1 cellular context compared by ENCODE assay signal in the genomic region with DNA sequence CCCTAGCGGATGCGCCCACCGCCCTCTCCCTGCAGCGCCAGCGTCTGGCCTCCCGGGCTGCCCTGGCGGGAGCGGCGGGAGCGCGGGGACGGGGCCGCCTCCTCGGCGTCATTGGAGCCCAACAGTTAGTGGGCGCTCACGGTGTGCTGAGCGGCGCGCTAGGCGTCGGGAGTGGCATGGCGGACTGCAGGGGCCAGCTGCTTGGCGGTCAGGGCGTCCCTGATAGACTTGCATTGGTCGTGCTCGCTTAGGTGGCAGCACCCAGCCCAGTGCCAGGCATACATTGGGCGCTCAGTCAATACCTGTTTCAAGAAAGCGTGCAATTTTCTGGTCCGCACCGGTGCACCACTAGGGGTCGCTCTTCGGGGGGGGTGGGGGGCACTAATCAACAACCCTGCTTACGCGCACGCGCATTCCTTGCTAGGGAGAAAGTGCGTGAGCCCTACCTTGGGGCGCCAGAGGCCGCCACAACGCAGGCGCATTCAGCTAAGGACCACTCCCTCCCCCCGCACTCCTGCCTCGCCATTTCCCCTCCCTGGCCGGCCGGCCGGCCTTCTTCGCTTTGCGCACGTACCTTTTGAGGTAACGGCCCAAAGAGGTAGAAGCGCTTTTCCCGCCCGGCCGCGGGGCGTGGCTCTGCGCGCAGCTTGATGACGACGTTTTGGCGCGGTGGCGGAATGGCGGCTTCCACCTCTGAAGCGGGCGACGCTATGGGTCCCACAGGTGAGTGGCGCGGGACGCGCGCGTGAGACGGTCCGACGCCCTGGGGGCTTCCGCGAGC.
A peak's percentile ranks its signal among the peaks of the same experiment; 100 is the strongest.
TF ChIP-seq lines count a peak whose summit lies in the region.

No MANE protein-coding gene starts in this region.

TF ChIP-seq in GM12878, 131 proteins besides CTCF, POLR2A, EP300 and RAD21 (continued from another document and continues in another):
- TF ChIP-seq, protein P1, sequence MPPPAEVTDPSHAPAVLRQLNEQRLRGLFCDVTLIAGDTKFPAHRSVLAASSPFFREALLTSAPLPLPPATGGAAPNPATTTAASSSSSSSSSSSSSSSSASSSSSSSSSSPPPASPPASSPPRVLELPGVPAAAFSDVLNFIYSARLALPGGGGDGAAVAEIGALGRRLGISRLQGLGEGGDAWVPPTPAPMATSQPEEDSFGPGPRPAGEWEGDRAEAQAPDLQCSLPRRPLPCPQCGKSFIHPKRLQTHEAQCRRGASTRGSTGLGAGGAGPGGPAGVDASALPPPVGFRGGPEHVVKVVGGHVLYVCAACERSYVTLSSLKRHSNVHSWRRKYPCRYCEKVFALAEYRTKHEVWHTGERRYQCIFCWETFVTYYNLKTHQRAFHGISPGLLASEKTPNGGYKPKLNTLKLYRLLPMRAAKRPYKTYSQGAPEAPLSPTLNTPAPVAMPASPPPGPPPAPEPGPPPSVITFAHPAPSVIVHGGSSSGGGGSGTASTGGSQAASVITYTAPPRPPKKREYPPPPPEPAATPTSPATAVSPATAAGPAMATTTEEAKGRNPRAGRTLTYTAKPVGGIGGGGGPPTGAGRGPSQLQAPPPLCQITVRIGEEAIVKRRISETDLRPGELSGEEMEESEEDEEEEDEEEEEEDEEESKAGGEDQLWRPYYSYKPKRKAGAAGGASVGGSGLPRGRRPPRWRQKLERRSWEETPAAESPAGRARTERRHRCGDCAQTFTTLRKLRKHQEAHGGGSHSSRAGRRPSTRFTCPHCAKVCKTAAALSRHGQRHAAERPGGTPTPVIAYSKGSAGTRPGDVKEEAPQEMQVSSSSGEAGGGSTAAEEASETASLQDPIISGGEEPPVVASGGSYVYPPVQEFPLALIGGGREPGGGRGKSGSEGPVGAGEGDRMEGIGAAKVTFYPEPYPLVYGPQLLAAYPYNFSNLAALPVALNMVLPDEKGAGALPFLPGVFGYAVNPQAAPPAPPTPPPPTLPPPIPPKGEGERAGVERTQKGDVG (CRISPR knock-in tag; IDR thresholded peaks at IDR 0.05): no peak
- TF ChIP-seq BRCA1 (IDR thresholded peaks at IDR 0.05; ENCODE audit: low read depth, low read length) (no peak), HDAC2 (IDR thresholded peaks at IDR 0.05) (no peak), SRF (IDR thresholded peaks at IDR 0.05; ENCODE audit: low read depth in 2 of 2, low read length in 2 of 2) (peak in 1 of 2 experiments; percentile 71; a peak in 2 of 4 replicates), CREB1 (IDR thresholded peaks at IDR 0.05; ENCODE audit: low read depth) (peak; percentile 98), EGR1 (IDR thresholded peaks at IDR 0.05; ENCODE audit: borderline replicate concordance in 1 of 2, low read depth in 2 of 2, low read length in 2 of 2) (0 out of 3 replicates have a peak, but pooled peaks of 1 of the 2 experiments have one; percentile 32), ZNF384 (IDR thresholded peaks at IDR 0.05; ENCODE audit: borderline replicate concordance, low read depth, low read length) (no peak), NR2C1 (IDR thresholded peaks at IDR 0.05) (no peak), WRNIP1 (IDR thresholded peaks at IDR 0.05; ENCODE audit: borderline replicate concordance, low read depth, low read length) (no peak), RBBP5 (conservative IDR thresholded peaks at IDR 0.05) (no peak), NR2F1 (conservative IDR thresholded peaks at IDR 0.05) (no peak), TBL1XR1 (IDR thresholded peaks at IDR 0.05; ENCODE audit: low read depth, low read length) (0 out of 2 replicates have a peak, but pooled peaks have one; percentile 13), RFX5 (IDR thresholded peaks at IDR 0.05; ENCODE audit: low read depth, low read length) (no peak), TCF12 (IDR thresholded peaks at IDR 0.05; ENCODE audit: low read depth, low read length) (no peak), CREM (IDR thresholded peaks at IDR 0.05; ENCODE audit: low read depth) (peak; percentile 99), BHLHE40 (IDR thresholded peaks at IDR 0.05; ENCODE audit: borderline replicate concordance in 1 of 2, low read depth in 2 of 2, low read length in 1 of 2) (peak in 1 of 2 experiments; percentile 55; a peak in 2 of 4 replicates), HDAC6 (IDR thresholded peaks at IDR 0.05; ENCODE audit: unreplicated experiment) (no peak), MYC (IDR thresholded peaks at IDR 0.05; ENCODE audit: insufficient read depth, insufficient read length, insufficient replicate concordance, low read length, severe bottlenecking) (no peak), FOXK2 (IDR thresholded peaks at IDR 0.05) (peak; percentile 82), YY1 (IDR thresholded peaks at IDR 0.05; ENCODE audit: low read depth, low read length) (peak; percentile 96), NRF1 (conservative IDR thresholded peaks at IDR 0.05; ENCODE audit: low read depth, low read length) (peak; percentile 53), CHD4 (IDR thresholded peaks at IDR 0.05) (no peak), CHD1 (IDR thresholded peaks at IDR 0.05; ENCODE audit: low read depth, low read length) (no peak), EZH2 (IDR thresholded peaks at IDR 0.05; ENCODE audit: borderline replicate concordance, control insufficient read depth, low read depth, low read length) (no peak), CBX3 (IDR thresholded peaks at IDR 0.05; ENCODE audit: borderline replicate concordance, low read depth) (no peak), HCFC1 (IDR thresholded peaks at IDR 0.05; ENCODE audit: low read length) (peak; percentile 68)
- TF ChIP-seq, protein P2, sequence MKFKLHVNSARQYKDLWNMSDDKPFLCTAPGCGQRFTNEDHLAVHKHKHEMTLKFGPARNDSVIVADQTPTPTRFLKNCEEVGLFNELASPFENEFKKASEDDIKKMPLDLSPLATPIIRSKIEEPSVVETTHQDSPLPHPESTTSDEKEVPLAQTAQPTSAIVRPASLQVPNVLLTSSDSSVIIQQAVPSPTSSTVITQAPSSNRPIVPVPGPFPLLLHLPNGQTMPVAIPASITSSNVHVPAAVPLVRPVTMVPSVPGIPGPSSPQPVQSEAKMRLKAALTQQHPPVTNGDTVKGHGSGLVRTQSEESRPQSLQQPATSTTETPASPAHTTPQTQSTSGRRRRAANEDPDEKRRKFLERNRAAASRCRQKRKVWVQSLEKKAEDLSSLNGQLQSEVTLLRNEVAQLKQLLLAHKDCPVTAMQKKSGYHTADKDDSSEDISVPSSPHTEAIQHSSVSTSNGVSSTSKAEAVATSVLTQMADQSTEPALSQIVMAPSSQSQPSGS (IDR thresholded peaks at IDR 0.05; ENCODE audit: low read length): no peak
- TF ChIP-seq, protein P3, sequence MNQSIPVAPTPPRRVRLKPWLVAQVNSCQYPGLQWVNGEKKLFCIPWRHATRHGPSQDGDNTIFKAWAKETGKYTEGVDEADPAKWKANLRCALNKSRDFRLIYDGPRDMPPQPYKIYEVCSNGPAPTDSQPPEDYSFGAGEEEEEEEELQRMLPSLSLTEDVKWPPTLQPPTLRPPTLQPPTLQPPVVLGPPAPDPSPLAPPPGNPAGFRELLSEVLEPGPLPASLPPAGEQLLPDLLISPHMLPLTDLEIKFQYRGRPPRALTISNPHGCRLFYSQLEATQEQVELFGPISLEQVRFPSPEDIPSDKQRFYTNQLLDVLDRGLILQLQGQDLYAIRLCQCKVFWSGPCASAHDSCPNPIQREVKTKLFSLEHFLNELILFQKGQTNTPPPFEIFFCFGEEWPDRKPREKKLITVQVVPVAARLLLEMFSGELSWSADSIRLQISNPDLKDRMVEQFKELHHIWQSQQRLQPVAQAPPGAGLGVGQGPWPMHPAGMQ (IDR thresholded peaks at IDR 0.05; ENCODE audit: borderline replicate concordance): no peak
- TF ChIP-seq, protein P4, sequence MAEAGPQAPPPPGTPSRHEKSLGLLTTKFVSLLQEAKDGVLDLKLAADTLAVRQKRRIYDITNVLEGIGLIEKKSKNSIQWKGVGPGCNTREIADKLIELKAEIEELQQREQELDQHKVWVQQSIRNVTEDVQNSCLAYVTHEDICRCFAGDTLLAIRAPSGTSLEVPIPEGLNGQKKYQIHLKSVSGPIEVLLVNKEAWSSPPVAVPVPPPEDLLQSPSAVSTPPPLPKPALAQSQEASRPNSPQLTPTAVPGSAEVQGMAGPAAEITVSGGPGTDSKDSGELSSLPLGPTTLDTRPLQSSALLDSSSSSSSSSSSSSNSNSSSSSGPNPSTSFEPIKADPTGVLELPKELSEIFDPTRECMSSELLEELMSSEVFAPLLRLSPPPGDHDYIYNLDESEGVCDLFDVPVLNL (IDR thresholded peaks at IDR 0.05; ENCODE audit: low read depth, low read length): peak; percentile 78
- TF ChIP-seq, protein P5, sequence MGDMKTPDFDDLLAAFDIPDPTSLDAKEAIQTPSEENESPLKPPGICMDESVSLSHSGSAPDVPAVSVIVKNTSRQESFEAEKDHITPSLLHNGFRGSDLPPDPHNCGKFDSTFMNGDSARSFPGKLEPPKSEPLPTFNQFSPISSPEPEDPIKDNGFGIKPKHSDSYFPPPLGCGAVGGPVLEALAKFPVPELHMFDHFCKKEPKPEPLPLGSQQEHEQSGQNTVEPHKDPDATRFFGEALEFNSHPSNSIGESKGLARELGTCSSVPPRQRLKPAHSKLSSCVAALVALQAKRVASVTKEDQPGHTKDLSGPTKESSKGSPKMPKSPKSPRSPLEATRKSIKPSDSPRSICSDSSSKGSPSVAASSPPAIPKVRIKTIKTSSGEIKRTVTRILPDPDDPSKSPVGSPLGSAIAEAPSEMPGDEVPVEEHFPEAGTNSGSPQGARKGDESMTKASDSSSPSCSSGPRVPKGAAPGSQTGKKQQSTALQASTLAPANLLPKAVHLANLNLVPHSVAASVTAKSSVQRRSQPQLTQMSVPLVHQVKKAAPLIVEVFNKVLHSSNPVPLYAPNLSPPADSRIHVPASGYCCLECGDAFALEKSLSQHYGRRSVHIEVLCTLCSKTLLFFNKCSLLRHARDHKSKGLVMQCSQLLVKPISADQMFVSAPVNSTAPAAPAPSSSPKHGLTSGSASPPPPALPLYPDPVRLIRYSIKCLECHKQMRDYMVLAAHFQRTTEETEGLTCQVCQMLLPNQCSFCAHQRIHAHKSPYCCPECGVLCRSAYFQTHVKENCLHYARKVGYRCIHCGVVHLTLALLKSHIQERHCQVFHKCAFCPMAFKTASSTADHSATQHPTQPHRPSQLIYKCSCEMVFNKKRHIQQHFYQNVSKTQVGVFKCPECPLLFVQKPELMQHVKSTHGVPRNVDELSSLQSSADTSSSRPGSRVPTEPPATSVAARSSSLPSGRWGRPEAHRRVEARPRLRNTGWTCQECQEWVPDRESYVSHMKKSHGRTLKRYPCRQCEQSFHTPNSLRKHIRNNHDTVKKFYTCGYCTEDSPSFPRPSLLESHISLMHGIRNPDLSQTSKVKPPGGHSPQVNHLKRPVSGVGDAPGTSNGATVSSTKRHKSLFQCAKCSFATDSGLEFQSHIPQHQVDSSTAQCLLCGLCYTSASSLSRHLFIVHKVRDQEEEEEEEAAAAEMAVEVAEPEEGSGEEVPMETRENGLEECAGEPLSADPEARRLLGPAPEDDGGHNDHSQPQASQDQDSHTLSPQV (IDR thresholded peaks at IDR 0.05): no peak
- TF ChIP-seq, protein P6, sequence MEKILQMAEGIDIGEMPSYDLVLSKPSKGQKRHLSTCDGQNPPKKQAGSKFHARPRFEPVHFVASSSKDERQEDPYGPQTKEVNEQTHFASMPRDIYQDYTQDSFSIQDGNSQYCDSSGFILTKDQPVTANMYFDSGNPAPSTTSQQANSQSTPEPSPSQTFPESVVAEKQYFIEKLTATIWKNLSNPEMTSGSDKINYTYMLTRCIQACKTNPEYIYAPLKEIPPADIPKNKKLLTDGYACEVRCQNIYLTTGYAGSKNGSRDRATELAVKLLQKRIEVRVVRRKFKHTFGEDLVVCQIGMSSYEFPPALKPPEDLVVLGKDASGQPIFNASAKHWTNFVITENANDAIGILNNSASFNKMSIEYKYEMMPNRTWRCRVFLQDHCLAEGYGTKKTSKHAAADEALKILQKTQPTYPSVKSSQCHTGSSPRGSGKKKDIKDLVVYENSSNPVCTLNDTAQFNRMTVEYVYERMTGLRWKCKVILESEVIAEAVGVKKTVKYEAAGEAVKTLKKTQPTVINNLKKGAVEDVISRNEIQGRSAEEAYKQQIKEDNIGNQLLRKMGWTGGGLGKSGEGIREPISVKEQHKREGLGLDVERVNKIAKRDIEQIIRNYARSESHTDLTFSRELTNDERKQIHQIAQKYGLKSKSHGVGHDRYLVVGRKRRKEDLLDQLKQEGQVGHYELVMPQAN (conservative IDR thresholded peaks at IDR 0.05): peak; percentile 18; the same call in 1 of the 2 replicates
- TF ChIP-seq, protein P7, sequence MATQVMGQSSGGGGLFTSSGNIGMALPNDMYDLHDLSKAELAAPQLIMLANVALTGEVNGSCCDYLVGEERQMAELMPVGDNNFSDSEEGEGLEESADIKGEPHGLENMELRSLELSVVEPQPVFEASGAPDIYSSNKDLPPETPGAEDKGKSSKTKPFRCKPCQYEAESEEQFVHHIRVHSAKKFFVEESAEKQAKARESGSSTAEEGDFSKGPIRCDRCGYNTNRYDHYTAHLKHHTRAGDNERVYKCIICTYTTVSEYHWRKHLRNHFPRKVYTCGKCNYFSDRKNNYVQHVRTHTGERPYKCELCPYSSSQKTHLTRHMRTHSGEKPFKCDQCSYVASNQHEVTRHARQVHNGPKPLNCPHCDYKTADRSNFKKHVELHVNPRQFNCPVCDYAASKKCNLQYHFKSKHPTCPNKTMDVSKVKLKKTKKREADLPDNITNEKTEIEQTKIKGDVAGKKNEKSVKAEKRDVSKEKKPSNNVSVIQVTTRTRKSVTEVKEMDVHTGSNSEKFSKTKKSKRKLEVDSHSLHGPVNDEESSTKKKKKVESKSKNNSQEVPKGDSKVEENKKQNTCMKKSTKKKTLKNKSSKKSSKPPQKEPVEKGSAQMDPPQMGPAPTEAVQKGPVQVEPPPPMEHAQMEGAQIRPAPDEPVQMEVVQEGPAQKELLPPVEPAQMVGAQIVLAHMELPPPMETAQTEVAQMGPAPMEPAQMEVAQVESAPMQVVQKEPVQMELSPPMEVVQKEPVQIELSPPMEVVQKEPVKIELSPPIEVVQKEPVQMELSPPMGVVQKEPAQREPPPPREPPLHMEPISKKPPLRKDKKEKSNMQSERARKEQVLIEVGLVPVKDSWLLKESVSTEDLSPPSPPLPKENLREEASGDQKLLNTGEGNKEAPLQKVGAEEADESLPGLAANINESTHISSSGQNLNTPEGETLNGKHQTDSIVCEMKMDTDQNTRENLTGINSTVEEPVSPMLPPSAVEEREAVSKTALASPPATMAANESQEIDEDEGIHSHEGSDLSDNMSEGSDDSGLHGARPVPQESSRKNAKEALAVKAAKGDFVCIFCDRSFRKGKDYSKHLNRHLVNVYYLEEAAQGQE (IDR thresholded peaks at IDR 0.05; ENCODE audit: low read depth, low read length): no peak
